ENCODE assay signal across 8 cellular contexts in the genomic region with DNA sequence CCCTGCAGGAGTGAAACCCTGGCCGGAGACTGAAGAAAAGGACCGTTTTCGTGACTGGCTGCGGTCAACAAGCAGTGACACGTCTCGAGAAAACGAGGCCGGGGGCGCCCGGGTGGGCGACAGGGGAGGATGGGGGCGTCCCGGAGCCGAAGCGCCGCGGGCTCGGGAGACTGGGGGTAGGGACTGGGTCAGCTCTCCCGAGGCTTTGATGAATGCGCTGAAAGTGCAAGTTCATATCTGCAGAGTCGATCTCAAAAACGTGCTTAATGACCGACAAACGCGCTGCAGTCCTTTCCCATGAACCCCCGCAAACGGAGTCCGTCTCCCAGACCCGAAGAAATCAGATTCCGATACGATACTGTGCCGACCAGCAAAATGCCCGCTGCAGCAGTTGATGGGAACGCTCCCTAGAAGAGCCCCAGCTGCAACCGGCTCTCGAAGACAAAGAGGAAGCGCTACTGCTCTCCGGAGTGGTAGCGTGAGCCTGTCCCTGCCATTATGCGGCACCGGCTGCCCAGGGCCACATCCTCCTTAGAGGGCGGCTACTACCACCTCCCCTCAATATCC. TPM values are rescaled to one million over a fixed set of nuclear protein-coding genes. Genes with fewer than 3 reads are reported as not detected.
DNase-seq lines count a peak whose midpoint lies in the region; ATAC-seq and TF ChIP-seq lines count a peak whose summit lies in the region.

No MANE protein-coding gene starts in this region.

- peak overlapping the region; percentile 60 for H3K27ac Mint-ChIP-seq in activated CD4-positive, alpha-beta T cell treated with anti-CD3 and anti-CD28 coated beads for 36 hours

- POLR2A ChIA-PET in activated CD4-positive, alpha-beta T cell treated with anti-CD3 and anti-CD28 coated beads for 36 hours (lab: Charles Lee), result interaction anchor here (0.5 kb wide), 1 partner anchor 420 kb away, joined by 3 read pairs; no protein-coding TSS in a partner anchor

- no peaks in the 10 kb centered on the region for H3K36me3 ChIP-seq in lower lobe of right lung

- H3K9me3 ChIP-seq in lower lobe of right lung, result no peaks in the 10 kb centered on the region

- no peaks in the 10 kb centered on the region for H3K36me3 Mint-ChIP-seq in activated CD4-positive, alpha-beta T cell treated with anti-CD3 and anti-CD28 coated beads for 36 hours (ENCODE audit: low read depth)

- H3K4me1 ChIP-seq in lower lobe of right lung, result no peaks in the 10 kb centered on the region

- ATAC-seq in HG02759 (IDR thresholded peaks at IDR 0.05; ENCODE audit: unreplicated experiment) (peak; percentile 38), lower lobe of right lung (peak; percentile 46 to 69)
- ATAC-seq in activated CD4-positive, alpha-beta T cell treated with anti-CD3 and anti-CD28 coated beads for 36 hours, result no peak

- H3K27ac ChIP-seq in lower lobe of right lung, result peak overlapping the region; percentile 71

- in situ Hi-C loops in GM13977 (cut with MboI; ENCODE audit: low pct_unique_long_range_greater_than_20kb, low sequenced_read_pairs, unreplicated experiment), result no loop called here

- CTCF ChIA-PET in activated CD4-positive, alpha-beta T cell treated with anti-CD3 and anti-CD28 coated beads for 36 hours (lab: Charles Lee), result no interaction called here

- peak; percentile 31 for DNase-seq in GM13977 (ENCODE audit: low spot score)
- DNase-seq in NCI-H2107 (lab: John Stamatoyannopoulos, UW), result peak; percentile 4
- peak; percentile 34 for DNase-seq in activated CD4-positive, alpha-beta T cell treated with anti-CD3 and anti-CD28 coated beads for 36 hours
- DNase-seq in ecto neural progenitor cell (ENCODE audit: low spot score), result peak; percentile 54
- peak; percentile 67 for DNase-seq in lower lobe of right lung
- peak; percentile 34 for DNase-seq in stimulated activated CD8-positive, alpha-beta memory T cell treated with anti-CD3 and anti-CD28 coated beads, Interleukin-4, amount 100 ng/mL, for 48 hours
- no peak for DNase-seq in iPS-NIHi11 (ENCODE audit: low spot score)

- H3K9me3 Mint-ChIP-seq in activated CD4-positive, alpha-beta T cell treated with anti-CD3 and anti-CD28 coated beads for 36 hours (ENCODE audit: low read depth), result no peaks in the 10 kb centered on the region

- H3K4me1 Mint-ChIP-seq in activated CD4-positive, alpha-beta T cell treated with anti-CD3 and anti-CD28 coated beads for 36 hours, result peaks cover 10% of the 10 kb centered on the region

- H3K27me3 ChIP-seq in lower lobe of right lung (ENCODE audit: low read depth), result no peaks in the 10 kb centered on the region

- peak overlapping the region; percentile 65 for H3K4me3 ChIP-seq in lower lobe of right lung

- peak overlapping the region; percentile 64 for H3K4me3 Mint-ChIP-seq in activated CD4-positive, alpha-beta T cell treated with anti-CD3 and anti-CD28 coated beads for 36 hours

- TF ChIP-seq CTCF in GM13977 (IDR thresholded peaks at IDR 0.05; ENCODE audit: extremely low read depth, insufficient read depth, missing control alignments) (no peak), lower lobe of right lung (IDR thresholded peaks at IDR 0.05) (no peak)

- H3K27me3 Mint-ChIP-seq in activated CD4-positive, alpha-beta T cell treated with anti-CD3 and anti-CD28 coated beads for 36 hours, result no peaks in the 10 kb centered on the region

- intact Hi-C loops in activated CD4-positive, alpha-beta T cell treated with anti-CD3 and anti-CD28 coated beads for 36 hours (cut with DNase I, micrococcal nuclease), result loop anchor here (2.0 to 5.0 kb wide), 4 partner anchors 84 to 1932 kb away; partner anchors contain the start of genes CETN2 (in 1 of the 2), HMGB3 (in 1 of the 2) and NSDHL (in 1 of the 2)
- intact Hi-C loops in lower lobe of right lung (cut with DNase I), result no loop called here

RNA-seq across cellular contexts. Expression of gene CD99L2, which starts 0.8 kb away (rescaled TPM):
- total RNA-seq in activated CD4-positive, alpha-beta T cell treated with anti-CD3 and anti-CD28 coated beads for 36 hours, result 1 to 10 TPM; 8.4 to 9.6 TPM
- total RNA-seq in lower lobe of right lung, result 33.2 TPM
